ENCODE assay signal across 25 cellular contexts in genomic region chr10:6695519-6695918, GRCh38.
"Had no signal": no experiment of that assay in that cellular context is flagged by ENCODE, and none has a peak within 500 bp of the region (broad histone marks: within the 10 kb centered on the region; RNA-seq: fewer than 3 reads in every experiment).

No MANE protein-coding gene starts in this region.

- H3K4me3 Mint-ChIP-seq: immature natural killer cell; naive thymus-derived CD8-positive, alpha-beta T cell; nephron; neural crest cell; stimulated activated naive B cell treated with anti-CD40 and anti-IgM and Interleukin-4, amounts not matched to agents 10 μg/mL and 1 μg/mL and 100 μg/mL, for 72 hours; stimulated activated naive CD8-positive, alpha-beta T cell treated with anti-CD3 and anti-CD28 coated beads, Interleukin-15, amount 100 ng/mL, for 72 hours; type B pancreatic cell had no signal

- ATAC-seq: left colon; left lung; lower lobe of right lung; naive thymus-derived CD8-positive, alpha-beta T cell; pancreas; right cardiac atrium; sciatic nerve; stimulated activated naive B cell treated with anti-CD40 and anti-IgM and Interleukin-4, amounts not matched to agents 10 μg/mL and 1 μg/mL and 100 μg/mL, for 72 hours had no signal

- H3K27ac ChIP-seq: left lung, lower lobe of right lung, pancreas, prostate gland, skin epidermis, tibial nerve, uterus had no signal

- DNase-seq: immature natural killer cell; kidney; left colon; left lung; lower lobe of right lung; mesenchymal stem cell; naive thymus-derived CD8-positive, alpha-beta T cell; pancreas; posterior cingulate gyrus; retina; right cardiac atrium; stimulated activated CD4-positive, alpha-beta T cell treated with anti-CD3 and anti-CD28 coated beads, Interleukin-12 subunit alpha, Interleukin-12 subunit beta, amount 100 ng/mL, for 4 hours; stimulated activated CD4-positive, alpha-beta T cell treated with anti-CD3 and anti-CD28 coated beads, Interleukin-2, amount 100 ng/mL, for 24 hours; stimulated activated CD4-positive, alpha-beta T cell treated with anti-CD3 and anti-CD28 coated beads, Interleukin-4, amount 100 ng/mL, for 1 hour; stimulated activated naive B cell treated with anti-CD40 and anti-IgM and Interleukin-4, amounts not matched to agents 10 μg/mL and 1 μg/mL and 100 μg/mL, for 72 hours; stimulated activated naive CD8-positive, alpha-beta T cell treated with anti-CD3 and anti-CD28 coated beads, Interleukin-15, amount 100 ng/mL, for 72 hours; substantia nigra; uterus had no signal

- H3K4me3 ChIP-seq: left lung, lower lobe of right lung, pancreas, prostate gland, skin epidermis, tibial nerve, uterus had no signal

- H3K9me3 Mint-ChIP-seq: immature natural killer cell; naive thymus-derived CD8-positive, alpha-beta T cell; nephron; neural crest cell; stimulated activated naive B cell treated with anti-CD40 and anti-IgM and Interleukin-4, amounts not matched to agents 10 μg/mL and 1 μg/mL and 100 μg/mL, for 72 hours; stimulated activated naive CD8-positive, alpha-beta T cell treated with anti-CD3 and anti-CD28 coated beads, Interleukin-15, amount 100 ng/mL, for 72 hours; type B pancreatic cell had no signal

- H3K36me3 Mint-ChIP-seq: immature natural killer cell; naive thymus-derived CD8-positive, alpha-beta T cell; stimulated activated naive B cell treated with anti-CD40 and anti-IgM and Interleukin-4, amounts not matched to agents 10 μg/mL and 1 μg/mL and 100 μg/mL, for 72 hours; type B pancreatic cell had no signal

- H3K4me1 ChIP-seq: left lung, lower lobe of right lung, pancreas, prostate gland, tibial nerve, uterus had no signal

- H3K4me1 Mint-ChIP-seq: immature natural killer cell; naive thymus-derived CD8-positive, alpha-beta T cell; nephron; neural crest cell; stimulated activated naive B cell treated with anti-CD40 and anti-IgM and Interleukin-4, amounts not matched to agents 10 μg/mL and 1 μg/mL and 100 μg/mL, for 72 hours had no signal

- H3K9me3 ChIP-seq: left lung, lower lobe of right lung, pancreas, prostate gland, tibial nerve, uterus had no signal

- H3K27me3 ChIP-seq: left lung, tibial nerve, uterus had no signal

- H3K27me3 Mint-ChIP-seq: stimulated activated naive CD8-positive, alpha-beta T cell treated with anti-CD3 and anti-CD28 coated beads, Interleukin-15, amount 100 ng/mL, for 72 hours had no signal

- H3K27ac Mint-ChIP-seq: naive thymus-derived CD8-positive, alpha-beta T cell; nephron; stimulated activated naive B cell treated with anti-CD40 and anti-IgM and Interleukin-4, amounts not matched to agents 10 μg/mL and 1 μg/mL and 100 μg/mL, for 72 hours; type B pancreatic cell had no signal

- H3K36me3 ChIP-seq: left lung, lower lobe of right lung, pancreas, prostate gland, tibial nerve, uterus had no signal
